In the genomic region with DNA sequence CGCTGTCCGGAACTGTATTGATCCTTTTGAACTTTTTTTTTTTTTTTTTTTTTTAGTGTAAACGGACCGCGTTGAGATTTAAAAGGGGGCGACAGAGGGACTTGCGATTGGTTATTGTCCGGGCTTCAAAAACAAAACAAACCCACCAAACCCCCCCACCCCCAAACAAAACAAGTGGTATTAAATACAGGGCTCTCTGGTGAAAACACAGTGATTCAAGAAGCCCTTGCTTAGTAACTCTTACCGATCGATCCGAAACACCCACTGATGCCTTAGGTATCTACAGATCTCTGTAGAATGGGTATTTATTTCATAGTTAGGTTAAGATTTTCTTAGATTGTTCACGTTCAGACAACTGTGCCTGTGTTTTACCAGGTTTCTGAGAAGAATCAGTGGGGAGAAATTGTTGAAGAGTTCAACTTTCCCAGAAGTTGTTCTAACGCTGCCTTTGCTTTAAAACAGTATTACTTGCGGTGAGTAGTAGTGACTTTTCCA, we compare ENCODE assay signal across 8 cellular contexts. TPM values are rescaled to one million over a fixed set of nuclear protein-coding genes. Genes with fewer than 3 reads are reported as not detected.
DNase-seq lines count a peak whose midpoint lies in the region; ATAC-seq and TF ChIP-seq lines count a peak whose summit lies in the region.

No MANE protein-coding gene starts in this region.

- H3K4me1 ChIP-seq in Panc1 (ENCODE audit: control insufficient read depth, insufficient read depth, low read length) (peaks cover 14% of the 10 kb centered on the region; the same call in 1 of the 2 replicates), mesodermal cell (ENCODE audit: control insufficient read depth, insufficient read depth, low read length, poor library complexity, severe bottlenecking) (peaks cover 3% of the 10 kb centered on the region), tibial nerve (peaks cover 0 to 40% (median 25%) of the 10 kb centered on the region in 4 donors)

- no peaks in the 10 kb centered on the region for H3K9me3 Mint-ChIP-seq in chondrocyte (ENCODE audit: low read depth)

- no peak for TF ChIP-seq CTCF in GM12875 (IDR thresholded peaks at IDR 0.05; ENCODE audit: borderline replicate concordance, insufficient read depth, low read depth, low read length)
- TF ChIP-seq CTCF in Panc1 (IDR thresholded peaks at IDR 0.05): no peak
- TF ChIP-seq CTCF in chondrocyte (IDR thresholded peaks at IDR 0.05): no peak
- no peak for TF ChIP-seq CTCF in tibial nerve (IDR thresholded peaks at IDR 0.05)

- peaks cover 46% of the 10 kb centered on the region for H3K4me1 Mint-ChIP-seq in chondrocyte (ENCODE audit: low read depth)

- TSS peak; percentile 57 for BruUV-seq in Panc1 (replicated peaks; lab: Mats Ljungman, UMichigan)

- in situ Hi-C loops in Panc1 (cut with HindIII; ENCODE audit: low pct_unique_long_range_greater_than_20kb, low sequenced_read_pairs): no loop called here

- 0% methylated on average over 2 of the region's 14 CpGs for WGBS in mesodermal cell (ENCODE audit: insufficient coverage in 2 of 2), 2 experiments
- WGBS in tibial nerve, 2 donors: 0 to 1% methylated on average over 14 of the region's 14 CpGs

- DNase-seq in A172 (ENCODE audit: low spot score): peak; percentile 29
- DNase-seq in Panc1 (ENCODE audit: low read depth, low spot score): no peak
- no peak for DNase-seq in chondrocyte (ENCODE audit: low spot score)
- DNase-seq in tibial nerve (ENCODE audit: low spot score in 2 of 2): peak in 1 of 2 donors; percentile 23
- no peak for DNase-seq in germinal center (ENCODE audit: low spot score)

- TF ChIP-seq POLR2A in tibial nerve (IDR thresholded peaks at IDR 0.05): no peak

- H3K9me3 ChIP-seq in Panc1 (ENCODE audit: control insufficient read depth, insufficient read depth, low read depth, low read length) (no peaks in the 10 kb centered on the region), mesodermal cell (ENCODE audit: control insufficient read depth, low read length) (no peaks in the 10 kb centered on the region), tibial nerve (no peaks in the 10 kb centered on the region)

- H3K4me3 ChIP-seq in GM12875 (ENCODE audit: low read depth, low read length) (peak overlapping the region; percentile 96), Panc1 (ENCODE audit: low read depth in 2 of 2, low read length in 2 of 2) (peak overlapping the region; percentile 64 to 74), mesodermal cell (ENCODE audit: extremely low read depth, insufficient read depth, low read length, poor library complexity, severe bottlenecking) (peak overlapping the region; percentile 93), tibial nerve (peak overlapping the region; percentile 54 to 97 (median 76))

- no peaks in the 10 kb centered on the region for H3K36me3 Mint-ChIP-seq in chondrocyte (ENCODE audit: low read depth)

- no peak for TF ChIP-seq EP300 in tibial nerve (IDR thresholded peaks at IDR 0.05)

- H3K36me3 ChIP-seq in Panc1 (ENCODE audit: control insufficient read depth, insufficient read depth, low read length): peaks cover 24% of the 10 kb centered on the region
- H3K36me3 ChIP-seq in mesodermal cell (ENCODE audit: control insufficient read depth, insufficient read depth, low read length): peaks cover 18% of the 10 kb centered on the region
- no peaks in the 10 kb centered on the region for H3K36me3 ChIP-seq in tibial nerve

- H3K27ac ChIP-seq in Panc1 (ENCODE audit: low read length) (peak overlapping the region; percentile 97), mesodermal cell (ENCODE audit: low read depth, low read length, severe bottlenecking) (peak overlapping the region; percentile 91), tibial nerve (peak overlapping the region; percentile 90 to 100 (median 98))

- no peaks in the 10 kb centered on the region for H3K27me3 ChIP-seq in Panc1 (ENCODE audit: control insufficient read depth, insufficient read depth, low read length)
- no peaks in the 10 kb centered on the region for H3K27me3 ChIP-seq in tibial nerve

- POLR2A ChIA-PET in Panc1 (lab: Charles Lee): interaction anchor here (0.7 kb wide), 2 partner anchors 26 to 75 kb away, joined by 4 to 10 read pairs; no protein-coding TSS in a partner anchor

- ATAC-seq in Panc1 (no peak), GM18907 (IDR thresholded peaks at IDR 0.05; ENCODE audit: unreplicated experiment) (no peak)

- intact Hi-C loops in Panc1 (cut with micrococcal nuclease; ENCODE audit: unreplicated experiment): no loop called here

- H3K4me3 Mint-ChIP-seq in chondrocyte (ENCODE audit: unreplicated experiment): peak overlapping the region; percentile 98

- CTCF ChIA-PET in Panc1 (lab: Charles Lee): no interaction called here

- H3K27ac Mint-ChIP-seq in chondrocyte (ENCODE audit: unreplicated experiment): peak overlapping the region; percentile 90

- no peaks in the 10 kb centered on the region for H3K27me3 Mint-ChIP-seq in chondrocyte (ENCODE audit: low read depth)

RNA-seq across cellular contexts. Expression of a gene that starts 1.4 kb away (rescaled TPM):
- 9.9 and 11.5 TPM in 2 replicates for total RNA-seq in A172 (2014; rRNA removed; shearing (Covaris generic))
- total RNA-seq in Panc1 (2021; ENCODE audit: unreplicated experiment) (39.5 TPM), chondrocyte (23.0 to 34.5 TPM (median 25.1 TPM) in 3 replicates), tibial nerve (10 to 100 TPM; 30.3 to 35.8 (median 32.8) TPM)
- polyA plus RNA-seq in Panc1 (2012; ENCODE audit: insufficient read length): 10.8 TPM
- 26.1 TPM for polyA plus RNA-seq in mesodermal cell (2013, experiment 1 of 2)
- polyA plus RNA-seq in mesodermal cell (2013, experiment 2 of 2): 25.9 TPM
